10 cellular contexts compared by ENCODE assay signal in genomic region chr1:116433283-116434257, GRCh38.
A peak's percentile ranks its signal among the peaks of the same experiment; 100 is the strongest.
DNase-seq lines count a peak whose midpoint lies in the region; ATAC-seq and TF ChIP-seq lines count a peak whose summit lies in the region.
"Had no signal": no experiment of that assay in that cellular context is flagged by ENCODE, and none has a peak within 500 bp of the region (broad histone marks: within the 10 kb centered on the region; RNA-seq: fewer than 3 reads in every experiment).

No MANE protein-coding gene starts in this region.

- H3K9me3 Mint-ChIP-seq in brain: peaks cover 0 to 5% (median 0%) of the 10 kb centered on the region in 5 experiments

- H3K27me3 Mint-ChIP-seq in brain: peaks cover 3% of the 10 kb centered on the region

- no peaks in the 10 kb centered on the region for H3K9me3 ChIP-seq in skeletal muscle tissue (ENCODE audit: control insufficient read depth in 3 of 3, low read length in 3 of 3)

- no peak for ATAC-seq in GM18511 (IDR thresholded peaks at IDR 0.05; ENCODE audit: unreplicated experiment)
- ATAC-seq: HCT116 had no signal

- H3K27me3 ChIP-seq in skeletal muscle tissue (ENCODE audit: control insufficient read depth in 3 of 3, insufficient read depth in 3 of 3, low read length in 3 of 3): no peaks in the 10 kb centered on the region

- H3K4me3 Mint-ChIP-seq in brain: no peak overlapping the region

- peaks cover 11 to 19% (median 18%) of the 10 kb centered on the region in 3 donors for H3K4me1 ChIP-seq in skeletal muscle tissue (ENCODE audit: control insufficient read depth in 3 of 3, insufficient read depth in 3 of 3, low read length in 3 of 3)

- peaks cover 8% of the 10 kb centered on the region for H3K4me1 Mint-ChIP-seq in brain

- no peaks in the 10 kb centered on the region for H3K36me3 Mint-ChIP-seq in brain

- H3K27ac Mint-ChIP-seq in brain: peak overlapping the region in 4 of 5 experiments; percentile 33 to 88 (median 48)

- DNase-seq in M059J (ENCODE audit: low read depth): peak; percentile 69
- peak; percentile 93 for DNase-seq in islet precursor cell
- DNase-seq in activated CD4-positive, CD25-positive, alpha-beta regulatory T cell (lab: John Stamatoyannopoulos, UW): no peak
- no peak for DNase-seq in Kasumi-1 (lab: John Stamatoyannopoulos, UW)
- DNase-seq in activated gamma-delta T cell treated with Interleukin-2 at 50 U/mL for 16 hours: no peak
- DNase-seq: MV-4-11 had no signal

- H3K9ac ChIP-seq in skeletal muscle tissue (ENCODE audit: low read depth in 1 of 3, low read length in 3 of 3): peak overlapping the region in 1 of 3 donors; percentile 68

- peak overlapping the region; percentile 85 for H3K27ac ChIP-seq in skeletal muscle tissue (ENCODE audit: low read depth, low read length)

- no peaks in the 10 kb centered on the region for H3K36me3 ChIP-seq in skeletal muscle tissue (ENCODE audit: control insufficient read depth in 3 of 3, insufficient read depth in 3 of 3, low read length in 3 of 3)

- no peak for TF ChIP-seq CTCF in brain (conservative IDR thresholded peaks at IDR 0.05)

- peak overlapping the region in 1 of 3 donors; percentile 23 for H3K4me3 ChIP-seq in skeletal muscle tissue (ENCODE audit: low read length in 3 of 3)

Comparison
In these comparisons a context has a peak if more than half of its experiments do, and no peak if none do; other contexts are left out.
1. DNase-seq: peak in M059J (single experiment) and islet precursor cell (single experiment); none in activated CD4-positive, CD25-positive, alpha-beta regulatory T cell (0 of 4), Kasumi-1 (0 of 2) and activated gamma-delta T cell treated with Interleukin-2 at 50 U/mL for 16 hours (single experiment).